Comparison of ENCODE assay signal across 8 cellular contexts in the genomic region with DNA sequence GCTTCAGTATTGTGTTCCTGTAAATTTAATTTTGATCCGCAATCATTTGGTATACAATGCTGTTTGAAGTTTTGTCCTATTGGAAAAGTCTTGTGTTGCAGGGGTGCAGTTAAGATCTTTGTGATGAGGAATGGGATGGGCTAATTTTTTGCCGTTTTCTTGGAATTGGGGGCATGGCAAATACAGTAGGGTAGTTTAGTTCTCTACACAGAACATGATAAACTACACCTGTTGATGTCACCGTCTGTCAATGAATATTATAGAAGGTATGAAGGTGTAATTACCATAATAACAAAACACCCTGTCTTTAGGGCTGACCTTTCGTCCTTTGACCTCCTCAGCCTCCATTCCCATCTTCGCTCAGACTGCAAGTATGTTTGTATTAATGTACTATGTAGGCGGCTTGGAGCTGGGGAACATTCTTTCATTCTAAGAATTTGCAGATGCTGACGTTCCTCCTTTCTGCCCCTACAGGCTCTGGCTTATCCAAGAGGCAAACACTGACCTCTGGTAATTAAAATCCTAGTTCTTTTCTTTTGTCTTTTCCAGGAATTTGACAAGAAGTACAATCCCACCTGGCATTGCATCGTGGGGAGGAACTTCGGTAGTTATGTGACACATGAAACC. TPM values are rescaled to one million over a fixed set of nuclear protein-coding genes. Genes with fewer than 3 reads are reported as not detected.
DNase-seq lines count a peak whose midpoint lies in the region; ATAC-seq, FAIRE-seq and TF ChIP-seq lines count a peak whose summit lies in the region.

No MANE protein-coding gene starts in this region.

- CTCF ChIA-PET in activated naive CD4-positive, alpha-beta T cell treated with anti-CD3 and anti-CD28 coated beads for 36 hours (lab: Charles Lee), result interaction anchor here (0.6 to 2.2 kb wide), 6 partner anchors 14 to 288 kb away, joined by 3 to 11 read pairs (median 3); partner anchors contain the start of genes COQ5 and SRSF9
- CTCF ChIA-PET in HepG2 (lab: Yijun Ruan, JAX; ENCODE audit: low intra/inter-chr PET ratio, low total read pairs), result no interaction called here

- DNase-seq in activated naive CD4-positive, alpha-beta T cell treated with anti-CD3 and anti-CD28 coated beads for 36 hours, result no peak
- no peak for DNase-seq in activated naive CD4-positive, alpha-beta T cell treated with Interleukin-2 at 50 U/mL for 16 hours
- peak; percentile 27 for DNase-seq in astrocyte of the hippocampus (ENCODE audit: low read depth, low spot score)
- no peak for DNase-seq in HepG2 (ENCODE audit: low spot score)
- no peak for DNase-seq in tibial nerve (ENCODE audit: low spot score in 2 of 2)
- DNase-seq in NCI-H748 treated with DMSO at 0.1 percent for 48 hours (lab: John Stamatoyannopoulos, UW), result no peak
- DNase-seq in stimulated activated CD4-positive, alpha-beta T cell treated with anti-CD3 and anti-CD28 coated beads, Interleukin-4, amount 100 ng/mL, for 1 hour, result no peak

- H4K20me1 ChIP-seq in HepG2 (ENCODE audit: insufficient read depth, low read length), result peaks cover 10% of the 10 kb centered on the region

- H3K4me1 Mint-ChIP-seq in activated naive CD4-positive, alpha-beta T cell treated with anti-CD3 and anti-CD28 coated beads for 36 hours (ENCODE audit: low read depth), result peaks cover 21% of the 10 kb centered on the region

- H2AFZ ChIP-seq in HepG2 (ENCODE audit: low read length), result no peak overlapping the region

- in situ Hi-C loops in HepG2 (cut with HindIII; ENCODE audit: extremely low pct_ligation_motif_present, low pct_unique_long_range_greater_than_20kb), result no loop called here

- no peaks in the 10 kb centered on the region for H3K9me3 ChIP-seq in HepG2 (ENCODE audit: low read length)
- H3K9me3 ChIP-seq in tibial nerve, result no peaks in the 10 kb centered on the region

- FAIRE-seq in HepG2 (lab: Jason Lieb, UNC), result peak; percentile 44

- no peak overlapping the region for H3K27ac ChIP-seq in HepG2 (ENCODE audit: extremely low read length, insufficient read depth, low read length)
- H3K27ac ChIP-seq in tibial nerve, result peak overlapping the region; percentile 87 to 94 (median 92)

- no peak for TF ChIP-seq RAD21 in HepG2 (CRISPR knock-in tag; IDR thresholded peaks at IDR 0.05)

- peaks cover 27% of the 10 kb centered on the region for H3K79me2 ChIP-seq in HepG2 (ENCODE audit: insufficient read depth, low read length)

- H3K27me3 Mint-ChIP-seq in activated naive CD4-positive, alpha-beta T cell treated with anti-CD3 and anti-CD28 coated beads for 36 hours (ENCODE audit: low read depth), result no peaks in the 10 kb centered on the region

- H3K4me3 ChIP-seq in HepG2 (replicated peaks in 1 of 3; ENCODE audit: insufficient read depth in 1 of 3, low read depth in 2 of 3, low read length in 3 of 3) (peak overlapping the region; percentile 95 to 100 (median 97)), tibial nerve (peak overlapping the region; percentile 85 to 93 (median 88))

- H3K9ac ChIP-seq in HepG2 (ENCODE audit: insufficient read depth, low read depth, low read length), result peak overlapping the region; percentile 88

- POLR2A ChIA-PET in HepG2 (lab: Yijun Ruan, JAX), result interaction anchor here (1.0 to 2.8 kb wide), 6 partner anchors 14 to 83 kb away, joined by 3 to 30 read pairs (median 14); partner anchors contain the start of genes COQ5, COX6A1, POP5 and SRSF9

- H3K4me2 ChIP-seq in HepG2 (ENCODE audit: low read depth, low read length), result peak overlapping the region; percentile 87

- H3K27ac Mint-ChIP-seq in activated naive CD4-positive, alpha-beta T cell treated with anti-CD3 and anti-CD28 coated beads for 36 hours, result peak overlapping the region; percentile 77

- H3K36me3 ChIP-seq in HepG2 (replicated peaks in 1 of 2; ENCODE audit: control insufficient read depth in 1 of 2, insufficient read depth in 2 of 2, low read length in 2 of 2), result peaks cover 2 to 9% of the 10 kb centered on the region in 2 experiments; a peak in 4 of 5 replicates
- H3K36me3 ChIP-seq in tibial nerve, result peaks cover 0 to 38% (median 4%) of the 10 kb centered on the region in 3 donors

- TF ChIP-seq EP300 in HepG2 (IDR thresholded peaks at IDR 0.05; ENCODE audit: low read depth in 2 of 2, low read length in 2 of 2), result no peak
- TF ChIP-seq EP300 in HepG2 (CRISPR knock-in tag; IDR thresholded peaks at IDR 0.05; ENCODE audit: borderline replicate concordance), result no peak
- TF ChIP-seq EP300 in tibial nerve (IDR thresholded peaks at IDR 0.05), result no peak

- TF ChIP-seq CTCF in HepG2 (CRISPR knock-in tag; IDR thresholded peaks at IDR 0.05) (no peak), tibial nerve (IDR thresholded peaks at IDR 0.05) (no peak)

- intact Hi-C loops in activated naive CD4-positive, alpha-beta T cell treated with anti-CD3 and anti-CD28 coated beads for 36 hours (cut with micrococcal nuclease), result loop anchor here (2.0 kb wide), 3 partner anchors 51 to 189 kb away; partner anchors contain the start of genes GATC, MLEC, POP5 and TRIAP1
- intact Hi-C loops in HepG2 (cut with micrococcal nuclease; ENCODE audit: unreplicated experiment), result loop anchor here (2.0 to 5.0 kb wide), 2 partner anchors 29 to 40 kb away; partner anchors contain the start of gene SRSF9

- peaks cover 11% of the 10 kb centered on the region for H3K36me3 Mint-ChIP-seq in activated naive CD4-positive, alpha-beta T cell treated with anti-CD3 and anti-CD28 coated beads for 36 hours (ENCODE audit: low read depth)

- H3K27me3 ChIP-seq in HepG2 (ENCODE audit: control insufficient read depth in 1 of 2, insufficient read depth in 2 of 2, low read length in 2 of 2) (no peaks in the 10 kb centered on the region; a peak in 1 of 5 replicates), tibial nerve (no peaks in the 10 kb centered on the region)

- peak overlapping the region; percentile 84 for H3K4me3 Mint-ChIP-seq in activated naive CD4-positive, alpha-beta T cell treated with anti-CD3 and anti-CD28 coated beads for 36 hours

- TF ChIP-seq POLR2A in HepG2 (IDR thresholded peaks at IDR 0.05; ENCODE audit: insufficient read depth in 1 of 2, low read depth in 2 of 2, low read length in 2 of 2) (no peak; a peak in 1 of 4 replicates), tibial nerve (IDR thresholded peaks at IDR 0.05) (no peak)

- no peaks in the 10 kb centered on the region for H3K9me3 Mint-ChIP-seq in activated naive CD4-positive, alpha-beta T cell treated with anti-CD3 and anti-CD28 coated beads for 36 hours

- peaks cover 28% of the 10 kb centered on the region for H3K4me1 ChIP-seq in HepG2 (ENCODE audit: insufficient read depth, low read length)
- H3K4me1 ChIP-seq in tibial nerve, result peaks cover 3 to 34% (median 19%) of the 10 kb centered on the region in 4 donors

- no TSS peak for BruUV-seq in HepG2 (replicated peaks; lab: Mats Ljungman, UMichigan)

- WGBS in HepG2 (ENCODE audit: low lambda C conversion rate), result 62% methylated on average over 9 of the region's 9 CpGs
- 12 to 25% methylated on average over 9 of the region's 9 CpGs for WGBS in tibial nerve, 2 donors

- no peak for ATAC-seq in HepG2
- no peak for ATAC-seq in GM21381 (IDR thresholded peaks at IDR 0.05; ENCODE audit: unreplicated experiment)

RNA-seq across cellular contexts. Expression of gene DYNLL1, which starts 1.7 kb away (rescaled TPM):
- total RNA-seq in activated naive CD4-positive, alpha-beta T cell treated with anti-CD3 and anti-CD28 coated beads for 36 hours, result 10 to 100 TPM; 93.4 to 93.5 TPM
- total RNA-seq in HepG2 (2016; rRNA removed; fragmentation: Illumina TruSeq; extraction: Trizol), result 271 and 403 TPM in 2 replicates
- total RNA-seq in HepG2 (2016; cell fraction: cytosol; rRNA removed; fragmentation: Illumina TruSeq; extraction: Trizol; ENCODE audit: low read depth), result 125 and 176 TPM in 2 replicates
- 277 and 420 TPM in 2 replicates for total RNA-seq in HepG2 (2016; cell fraction: insoluble cytoplasmic fraction; rRNA removed; fragmentation: Illumina TruSeq; extraction: Trizol)
- total RNA-seq in HepG2 (2016; cell fraction: membrane; rRNA removed; fragmentation: Illumina TruSeq; extraction: Trizol), result 174 and 230 TPM in 2 replicates
- total RNA-seq in HepG2 (2016; cell fraction: nucleus; rRNA removed; fragmentation: Illumina TruSeq; extraction: Trizol), result 119 and 123 TPM in 2 replicates
- 294 and 318 TPM in 2 replicates for polyA plus RNA-seq in HepG2 (2011; rRNA removed)
- 305 and 402 TPM in 2 replicates for polyA plus RNA-seq in HepG2 (2011; cell fraction: cytosol; rRNA removed)
- polyA plus RNA-seq in HepG2 (2011; cell fraction: nucleus; rRNA removed), result 130 and 152 TPM in 2 replicates
- polyA plus RNA-seq in HepG2 (2012), result 350 and 505 TPM in 2 replicates
- 240 and 370 TPM in 2 replicates for polyA plus RNA-seq in HepG2 (2016; cell fraction: cytosol; fragmentation: Illumina TruSeq; extraction: Trizol; ENCODE audit: low read depth)
- 862 and 951 TPM in 2 replicates for polyA plus RNA-seq in HepG2 (2016; cell fraction: insoluble cytoplasmic fraction; fragmentation: Illumina TruSeq; extraction: Trizol; ENCODE audit: low read depth)
- polyA plus RNA-seq in HepG2 (2016; cell fraction: membrane; fragmentation: Illumina TruSeq; extraction: Trizol; ENCODE audit: low read depth), result 322 and 411 TPM in 2 replicates
- 362 and 385 TPM in 2 replicates for polyA plus RNA-seq in HepG2 (2016; cell fraction: nucleus; fragmentation: Illumina TruSeq; extraction: Trizol; ENCODE audit: insufficient read depth, low read depth)
- polyA minus RNA-seq in HepG2 (2011; rRNA and poly(A)+ RNA removed; ENCODE audit: low replicate concordance), result 59.5 and 114 TPM in 2 replicates
- polyA minus RNA-seq in HepG2 (2011; cell fraction: cytosol; rRNA and poly(A)+ RNA removed), result 80.5 and 87.3 TPM in 2 replicates
- polyA minus RNA-seq in HepG2 (2011; cell fraction: nucleus; rRNA and poly(A)+ RNA removed), result 57.0 and 67.4 TPM in 2 replicates
- 100 to 1,000 TPM; 175 to 306 (median 258) TPM for total RNA-seq in tibial nerve

RNA-seq across cellular contexts. Expression of gene SRSF9, which starts 28.1 kb away (rescaled TPM):
- total RNA-seq in activated naive CD4-positive, alpha-beta T cell treated with anti-CD3 and anti-CD28 coated beads for 36 hours, result 100 to 1,000 TPM; 164 to 171 TPM
- total RNA-seq in HepG2 (2016; rRNA removed; fragmentation: Illumina TruSeq; extraction: Trizol) (144 and 153 TPM in 2 replicates), tibial nerve (10 to 100 TPM; 66.6 to 90.6 (median 77.1) TPM)
- total RNA-seq in HepG2 (2016; cell fraction: cytosol; rRNA removed; fragmentation: Illumina TruSeq; extraction: Trizol; ENCODE audit: low read depth), result 79.8 and 92.3 TPM in 2 replicates
- total RNA-seq in HepG2 (2016; cell fraction: insoluble cytoplasmic fraction; rRNA removed; fragmentation: Illumina TruSeq; extraction: Trizol), result 147 and 151 TPM in 2 replicates
- total RNA-seq in HepG2 (2016; cell fraction: membrane; rRNA removed; fragmentation: Illumina TruSeq; extraction: Trizol), result 156 and 174 TPM in 2 replicates
- total RNA-seq in HepG2 (2016; cell fraction: nucleus; rRNA removed; fragmentation: Illumina TruSeq; extraction: Trizol), result 91.6 and 93.3 TPM in 2 replicates
- 96.2 and 125 TPM in 2 replicates for polyA plus RNA-seq in HepG2 (2011; rRNA removed)
- 104 and 110 TPM in 2 replicates for polyA plus RNA-seq in HepG2 (2011; cell fraction: cytosol; rRNA removed)
- 63.8 and 77.8 TPM in 2 replicates for polyA plus RNA-seq in HepG2 (2011; cell fraction: nucleus; rRNA removed)
- 107 and 137 TPM in 2 replicates for polyA plus RNA-seq in HepG2 (2012)
- polyA plus RNA-seq in HepG2 (2016; cell fraction: cytosol; fragmentation: Illumina TruSeq; extraction: Trizol; ENCODE audit: low read depth), result 105 and 142 TPM in 2 replicates
- 249 and 255 TPM in 2 replicates for polyA plus RNA-seq in HepG2 (2016; cell fraction: insoluble cytoplasmic fraction; fragmentation: Illumina TruSeq; extraction: Trizol; ENCODE audit: low read depth)
- 171 and 200 TPM in 2 replicates for polyA plus RNA-seq in HepG2 (2016; cell fraction: membrane; fragmentation: Illumina TruSeq; extraction: Trizol; ENCODE audit: low read depth)
- polyA plus RNA-seq in HepG2 (2016; cell fraction: nucleus; fragmentation: Illumina TruSeq; extraction: Trizol; ENCODE audit: insufficient read depth, low read depth), result 188 and 193 TPM in 2 replicates
- polyA minus RNA-seq in HepG2 (2011; rRNA and poly(A)+ RNA removed; ENCODE audit: low replicate concordance), result 43.3 and 56.5 TPM in 2 replicates
- 67.3 and 72.5 TPM in 2 replicates for polyA minus RNA-seq in HepG2 (2011; cell fraction: cytosol; rRNA and poly(A)+ RNA removed)
- 74.4 and 78.4 TPM in 2 replicates for polyA minus RNA-seq in HepG2 (2011; cell fraction: nucleus; rRNA and poly(A)+ RNA removed)

RNA-seq across cellular contexts. Expression of gene COQ5, which starts 31.3 kb away (rescaled TPM):
- 10 to 100 TPM; 29.5 TPM for total RNA-seq in activated naive CD4-positive, alpha-beta T cell treated with anti-CD3 and anti-CD28 coated beads for 36 hours
- 41.5 and 59.8 TPM in 2 replicates for total RNA-seq in HepG2 (2016; rRNA removed; fragmentation: Illumina TruSeq; extraction: Trizol)
- 8.7 and 10.8 TPM in 2 replicates for total RNA-seq in HepG2 (2016; cell fraction: cytosol; rRNA removed; fragmentation: Illumina TruSeq; extraction: Trizol; ENCODE audit: low read depth)
- 43.6 and 64.0 TPM in 2 replicates for total RNA-seq in HepG2 (2016; cell fraction: insoluble cytoplasmic fraction; rRNA removed; fragmentation: Illumina TruSeq; extraction: Trizol)
- total RNA-seq in HepG2 (2016; cell fraction: membrane; rRNA removed; fragmentation: Illumina TruSeq; extraction: Trizol), result 18.6 and 20.4 TPM in 2 replicates
- 16.9 and 17.7 TPM in 2 replicates for total RNA-seq in HepG2 (2016; cell fraction: nucleus; rRNA removed; fragmentation: Illumina TruSeq; extraction: Trizol)
- polyA plus RNA-seq in HepG2 (2011; rRNA removed), result 27.6 and 36.4 TPM in 2 replicates
- polyA plus RNA-seq in HepG2 (2011; cell fraction: cytosol; rRNA removed), result 21.5 and 30.8 TPM in 2 replicates
- polyA plus RNA-seq in HepG2 (2011; cell fraction: nucleus; rRNA removed), result 7.0 and 10.9 TPM in 2 replicates
- polyA plus RNA-seq in HepG2 (2012), result 30.7 and 41.3 TPM in 2 replicates
- 6.7 and 7.2 TPM in 2 replicates for polyA plus RNA-seq in HepG2 (2016; cell fraction: cytosol; fragmentation: Illumina TruSeq; extraction: Trizol; ENCODE audit: low read depth)
- polyA plus RNA-seq in HepG2 (2016; cell fraction: insoluble cytoplasmic fraction; fragmentation: Illumina TruSeq; extraction: Trizol; ENCODE audit: low read depth), result 48.1 and 57.1 TPM in 2 replicates
- 13.5 and 13.8 TPM in 2 replicates for polyA plus RNA-seq in HepG2 (2016; cell fraction: membrane; fragmentation: Illumina TruSeq; extraction: Trizol; ENCODE audit: low read depth)
- polyA plus RNA-seq in HepG2 (2016; cell fraction: nucleus; fragmentation: Illumina TruSeq; extraction: Trizol; ENCODE audit: insufficient read depth, low read depth), result 23.9 and 28.2 TPM in 2 replicates
- polyA minus RNA-seq in HepG2 (2011; rRNA and poly(A)+ RNA removed; ENCODE audit: low replicate concordance), result 13.5 and 14.6 TPM in 2 replicates
- polyA minus RNA-seq in HepG2 (2011; cell fraction: cytosol; rRNA and poly(A)+ RNA removed), result 11.5 and 13.0 TPM in 2 replicates
- polyA minus RNA-seq in HepG2 (2011; cell fraction: nucleus; rRNA and poly(A)+ RNA removed), result 17.9 and 19.7 TPM in 2 replicates
- 10 to 100 TPM; 21.6 to 23.7 (median 23.4) TPM for total RNA-seq in tibial nerve

RNA-seq across cellular contexts. Expression of gene RNF10, which starts 36.5 kb away (rescaled TPM):
- total RNA-seq in activated naive CD4-positive, alpha-beta T cell treated with anti-CD3 and anti-CD28 coated beads for 36 hours, result 100 to 1,000 TPM; 159 to 166 TPM
- total RNA-seq in HepG2 (2016; rRNA removed; fragmentation: Illumina TruSeq; extraction: Trizol) (62.5 and 86.7 TPM in 2 replicates), tibial nerve (100 to 1,000 TPM; 201 to 306 (median 264) TPM)
- 36.2 and 39.7 TPM in 2 replicates for total RNA-seq in HepG2 (2016; cell fraction: cytosol; rRNA removed; fragmentation: Illumina TruSeq; extraction: Trizol; ENCODE audit: low read depth)
- 66.2 and 77.2 TPM in 2 replicates for total RNA-seq in HepG2 (2016; cell fraction: insoluble cytoplasmic fraction; rRNA removed; fragmentation: Illumina TruSeq; extraction: Trizol)
- total RNA-seq in HepG2 (2016; cell fraction: membrane; rRNA removed; fragmentation: Illumina TruSeq; extraction: Trizol), result 104 and 107 TPM in 2 replicates
- total RNA-seq in HepG2 (2016; cell fraction: nucleus; rRNA removed; fragmentation: Illumina TruSeq; extraction: Trizol), result 47.6 and 55.6 TPM in 2 replicates
- polyA plus RNA-seq in HepG2 (2011; rRNA removed), result 74.5 and 88.0 TPM in 2 replicates
- polyA plus RNA-seq in HepG2 (2011; cell fraction: cytosol; rRNA removed), result 62.6 and 91.2 TPM in 2 replicates
- 126 and 135 TPM in 2 replicates for polyA plus RNA-seq in HepG2 (2011; cell fraction: nucleus; rRNA removed)
- polyA plus RNA-seq in HepG2 (2012), result 103 and 107 TPM in 2 replicates
- 32.5 and 32.6 TPM in 2 replicates for polyA plus RNA-seq in HepG2 (2016; cell fraction: cytosol; fragmentation: Illumina TruSeq; extraction: Trizol; ENCODE audit: low read depth)
- polyA plus RNA-seq in HepG2 (2016; cell fraction: insoluble cytoplasmic fraction; fragmentation: Illumina TruSeq; extraction: Trizol; ENCODE audit: low read depth), result 103 and 119 TPM in 2 replicates
- polyA plus RNA-seq in HepG2 (2016; cell fraction: membrane; fragmentation: Illumina TruSeq; extraction: Trizol; ENCODE audit: low read depth), result 97.5 and 104 TPM in 2 replicates
- 115 and 120 TPM in 2 replicates for polyA plus RNA-seq in HepG2 (2016; cell fraction: nucleus; fragmentation: Illumina TruSeq; extraction: Trizol; ENCODE audit: insufficient read depth, low read depth)
- polyA minus RNA-seq in HepG2 (2011; rRNA and poly(A)+ RNA removed; ENCODE audit: low replicate concordance), result 124 and 137 TPM in 2 replicates
- polyA minus RNA-seq in HepG2 (2011; cell fraction: cytosol; rRNA and poly(A)+ RNA removed), result 65.4 and 101 TPM in 2 replicates
- polyA minus RNA-seq in HepG2 (2011; cell fraction: nucleus; rRNA and poly(A)+ RNA removed), result 93.5 and 100 TPM in 2 replicates

RNA-seq across cellular contexts. Expression of gene GATC, which starts 51.4 kb away (rescaled TPM):
- total RNA-seq in activated naive CD4-positive, alpha-beta T cell treated with anti-CD3 and anti-CD28 coated beads for 36 hours, result 10 to 100 TPM; 33.1 to 35.3 TPM
- total RNA-seq in HepG2 (2016; rRNA removed; fragmentation: Illumina TruSeq; extraction: Trizol), result 29.7 and 38.5 TPM in 2 replicates
- 6.2 and 7.0 TPM in 2 replicates for total RNA-seq in HepG2 (2016; cell fraction: cytosol; rRNA removed; fragmentation: Illumina TruSeq; extraction: Trizol; ENCODE audit: low read depth)
- 27.8 and 40.0 TPM in 2 replicates for total RNA-seq in HepG2 (2016; cell fraction: insoluble cytoplasmic fraction; rRNA removed; fragmentation: Illumina TruSeq; extraction: Trizol)
- total RNA-seq in HepG2 (2016; cell fraction: membrane; rRNA removed; fragmentation: Illumina TruSeq; extraction: Trizol), result 19.6 and 20.8 TPM in 2 replicates
- total RNA-seq in HepG2 (2016; cell fraction: nucleus; rRNA removed; fragmentation: Illumina TruSeq; extraction: Trizol), result 15.6 and 15.8 TPM in 2 replicates
- 16.2 and 17.7 TPM in 2 replicates for polyA plus RNA-seq in HepG2 (2011; rRNA removed)
- polyA plus RNA-seq in HepG2 (2011; cell fraction: cytosol; rRNA removed), result 11.9 and 14.7 TPM in 2 replicates
- polyA plus RNA-seq in HepG2 (2011; cell fraction: nucleus; rRNA removed), result 11.4 and 14.2 TPM in 2 replicates
- polyA plus RNA-seq in HepG2 (2012), result 16.9 and 17.4 TPM in 2 replicates
- 6.3 and 6.9 TPM in 2 replicates for polyA plus RNA-seq in HepG2 (2016; cell fraction: cytosol; fragmentation: Illumina TruSeq; extraction: Trizol; ENCODE audit: low read depth)
- 39.2 and 42.0 TPM in 2 replicates for polyA plus RNA-seq in HepG2 (2016; cell fraction: insoluble cytoplasmic fraction; fragmentation: Illumina TruSeq; extraction: Trizol; ENCODE audit: low read depth)
- polyA plus RNA-seq in HepG2 (2016; cell fraction: membrane; fragmentation: Illumina TruSeq; extraction: Trizol; ENCODE audit: low read depth), result 16.7 and 17.8 TPM in 2 replicates
- polyA plus RNA-seq in HepG2 (2016; cell fraction: nucleus; fragmentation: Illumina TruSeq; extraction: Trizol; ENCODE audit: insufficient read depth, low read depth), result 24.7 and 31.3 TPM in 2 replicates
- 39.6 and 42.0 TPM in 2 replicates for polyA minus RNA-seq in HepG2 (2011; rRNA and poly(A)+ RNA removed; ENCODE audit: low replicate concordance)
- polyA minus RNA-seq in HepG2 (2011; cell fraction: cytosol; rRNA and poly(A)+ RNA removed), result 11.3 and 14.5 TPM in 2 replicates
- 13.5 and 15.9 TPM in 2 replicates for polyA minus RNA-seq in HepG2 (2011; cell fraction: nucleus; rRNA and poly(A)+ RNA removed)
- 10 to 100 TPM; 21.0 to 37.3 (median 29.2) TPM for total RNA-seq in tibial nerve
